ENCODE assay signal across 12 cellular contexts in genomic region chr14:68104518-68104917, GRCh38.
DNase-seq lines count a peak whose midpoint lies in the region; ATAC-seq and TF ChIP-seq lines count a peak whose summit lies in the region.
"Had no signal": no experiment of that assay in that cellular context is flagged by ENCODE, and none has a peak within 500 bp of the region (broad histone marks: within the 10 kb centered on the region; RNA-seq: fewer than 3 reads in every experiment).

No MANE protein-coding gene starts in this region.

- peaks cover 8% of the 10 kb centered on the region for H3K9me3 ChIP-seq in RWPE2 (ENCODE audit: severe bottlenecking)

- H3K4me1 Mint-ChIP-seq in T-helper 2 cell treated with Interferon-gamma antibody and Interleukin-4, amounts not matched to agents 5 μg/mL and 100 μg/mL, for 36 hours (ENCODE audit: low read depth): no peaks in the 10 kb centered on the region

- peaks cover 12% of the 10 kb centered on the region for H3K36me3 Mint-ChIP-seq in T-helper 2 cell treated with Interferon-gamma antibody and Interleukin-4, amounts not matched to agents 5 μg/mL and 100 μg/mL, for 36 hours (ENCODE audit: low read depth)

- DNase-seq in EL (peak; percentile 81), RWPE2 (ENCODE audit: low spot score) (no peak), foreskin fibroblast (peak; percentile 63 to 79), renal cortical epithelial cell (ENCODE audit: low read depth) (peak; percentile 96), NCI-H146 treated with DMSO at 0.1 percent for 48 hours (lab: John Stamatoyannopoulos, UW; ENCODE audit: unreplicated experiment) (no peak), SK-N-DZ (ENCODE audit: low spot score) (no peak), NCI-H1092 treated with DMSO at 0.1 percent for 48 hours (lab: John Stamatoyannopoulos, UW) (no peak)
- no peak for DNase-seq in T-helper 2 cell treated with Interferon-gamma antibody and Interleukin-4, amounts not matched to agents 5 μg/mL and 100 μg/mL, for 36 hours (ENCODE audit: low spot score)
- DNase-seq: DMS53, erythroblast, KBM-7, NCI-H774 had no signal

- peaks cover 40% of the 10 kb centered on the region for H3K9me3 Mint-ChIP-seq in T-helper 2 cell treated with Interferon-gamma antibody and Interleukin-4, amounts not matched to agents 5 μg/mL and 100 μg/mL, for 36 hours

- H3K4me1 ChIP-seq in RWPE2 (ENCODE audit: insufficient read depth, poor library complexity, severe bottlenecking): peaks cover 10% of the 10 kb centered on the region

- H3K4me3 ChIP-seq in RWPE2 (ENCODE audit: severe bottlenecking): no peak overlapping the region
- H3K4me3 ChIP-seq in foreskin fibroblast (ENCODE audit: low read depth in 1 of 2, low read length in 2 of 2): no peak overlapping the region

- ATAC-seq in RWPE2 (ENCODE audit: low read depth): peak; percentile 90

- peaks cover 3% of the 10 kb centered on the region for H3K27me3 Mint-ChIP-seq in T-helper 2 cell treated with Interferon-gamma antibody and Interleukin-4, amounts not matched to agents 5 μg/mL and 100 μg/mL, for 36 hours (ENCODE audit: low read depth)

- H3K36me3 ChIP-seq in RWPE2 (ENCODE audit: low read depth): no peaks in the 10 kb centered on the region

- peak overlapping the region; percentile 41 for H3K27ac ChIP-seq in RWPE2 (ENCODE audit: poor library complexity, severe bottlenecking)

- no peak overlapping the region for H3K27ac Mint-ChIP-seq in T-helper 2 cell treated with Interferon-gamma antibody and Interleukin-4, amounts not matched to agents 5 μg/mL and 100 μg/mL, for 36 hours

- H3K4me3 Mint-ChIP-seq in T-helper 2 cell treated with Interferon-gamma antibody and Interleukin-4, amounts not matched to agents 5 μg/mL and 100 μg/mL, for 36 hours: no peak overlapping the region

- H3K27me3 ChIP-seq in RWPE2 (ENCODE audit: insufficient read depth, poor library complexity, severe bottlenecking): no peaks in the 10 kb centered on the region

- TF ChIP-seq CTCF in RWPE2 (IDR thresholded peaks at IDR 0.05; ENCODE audit: poor library complexity, severe bottlenecking) (no peak), foreskin fibroblast (IDR thresholded peaks at IDR 0.05; ENCODE audit: low read depth, low read length) (no peak)

Comparison
In these comparisons a context has a peak if more than half of its experiments do, and no peak if none do; other contexts are left out.
1. DNase-seq: peak in EL (single experiment), foreskin fibroblast (2 of 2) and renal cortical epithelial cell (single experiment); none in RWPE2 (single experiment), NCI-H146 treated with DMSO at 0.1 percent for 48 hours (single experiment), T-helper 2 cell treated with Interferon-gamma antibody and Interleukin-4, amounts not matched to agents 5 μg/mL and 100 μg/mL, for 36 hours (single experiment), SK-N-DZ (single experiment) and NCI-H1092 treated with DMSO at 0.1 percent for 48 hours (single experiment).